In the genomic region with DNA sequence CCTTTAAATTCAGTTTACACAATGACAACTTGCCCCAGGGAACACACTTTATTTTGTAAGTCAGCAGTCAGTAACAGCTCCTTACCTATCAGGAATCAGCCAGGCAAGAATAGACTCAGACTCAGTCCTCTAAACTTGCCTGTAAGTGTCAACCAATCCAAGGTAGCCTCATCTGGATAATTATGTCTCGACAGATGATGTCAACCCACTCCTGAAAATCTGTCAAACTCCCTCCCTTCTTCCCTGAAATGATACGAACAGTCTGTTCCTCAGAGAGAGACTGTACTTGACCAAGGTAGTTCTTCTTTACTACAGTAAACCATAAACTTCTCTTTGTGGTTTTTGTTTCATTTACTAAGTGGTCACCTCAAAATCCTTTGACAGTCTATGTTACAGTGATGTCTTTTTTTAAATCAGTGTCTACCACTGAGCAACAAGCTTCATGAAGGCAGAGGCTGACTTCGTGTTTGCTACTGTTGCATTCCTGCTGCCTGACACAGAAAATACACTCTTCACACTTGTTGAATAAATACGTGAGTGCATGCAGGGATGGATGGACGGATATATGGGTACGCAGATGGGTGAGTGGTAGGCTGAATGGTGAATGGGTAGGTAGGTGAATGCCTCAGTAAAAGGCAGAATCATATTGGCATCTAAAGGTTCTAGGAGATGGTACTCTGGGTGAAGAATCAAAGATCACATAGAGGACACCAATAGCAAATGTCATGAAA, we compare ENCODE assay signal across 28 cellular contexts. TPM values are rescaled to one million over a fixed set of nuclear protein-coding genes. Genes with fewer than 3 reads are reported as not detected.
"Had no signal": no experiment of that assay in that cellular context is flagged by ENCODE, and none has a peak within 500 bp of the region (broad histone marks: within the 10 kb centered on the region; RNA-seq: fewer than 3 reads in every experiment).

No MANE protein-coding gene starts in this region.

- H3K4me2 ChIP-seq: neural progenitor cell had no signal

- H3K4me3 ChIP-seq: neural progenitor cell, ovary, psoas muscle, right lobe of liver, sigmoid colon, suprapubic skin, testis, tibial artery, transverse colon, upper lobe of right lung, uterus had no signal

- H2AFZ ChIP-seq: neural progenitor cell, parathyroid adenoma had no signal

- H3K27ac ChIP-seq: neural progenitor cell, ovary, parathyroid adenoma, psoas muscle, right lobe of liver, sigmoid colon, suprapubic skin, testis, tibial artery, transverse colon, upper lobe of right lung, uterus had no signal

- H3K9me3 ChIP-seq: ovary, psoas muscle, right lobe of liver, sigmoid colon, suprapubic skin, testis, tibial artery, transverse colon, upper lobe of right lung, uterus had no signal

- H3K36me3 ChIP-seq: neural progenitor cell, ovary, right lobe of liver, sigmoid colon, suprapubic skin, tibial artery, transverse colon, upper lobe of right lung, uterus had no signal

- H3K9ac ChIP-seq: neural progenitor cell, parathyroid adenoma had no signal

- H3K27me3 ChIP-seq: neural progenitor cell, ovary, sigmoid colon, testis, transverse colon, upper lobe of right lung, uterus had no signal

- DNase-seq: naive thymus-derived CD8-positive, alpha-beta T cell; nephron progenitor cell; occipital lobe; ovary; posterior cingulate gyrus; psoas muscle; right cardiac atrium; right lobe of liver; sigmoid colon; small intestine; stimulated activated CD4-positive, alpha-beta T cell treated with anti-CD3 and anti-CD28 coated beads, Interleukin-15, amount 100 ng/mL, for 24 hours; stimulated activated CD4-positive, alpha-beta T cell treated with anti-CD3 and anti-CD28 coated beads, Interleukin-2, amount 100 ng/mL, for 24 hours; stimulated activated CD4-positive, alpha-beta T cell treated with anti-CD3 and anti-CD28 coated beads, Interleukin-2, amount 100 ng/mL, for 48 hours; stimulated activated CD4-positive, alpha-beta T cell treated with anti-CD3 and anti-CD28 coated beads, Interleukin-4, amount 100 ng/mL, for 24 hours; stimulated activated naive CD4-positive, alpha-beta T cell; stimulated activated naive CD8-positive, alpha-beta T cell treated with anti-CD3 and anti-CD28 coated beads, Interleukin-15, amount 100 ng/mL, for 72 hours; stimulated activated naive CD8-positive, alpha-beta T cell treated with anti-CD3 and anti-CD28 coated beads, Interleukin-15, Interleukin-2, amounts not matched to agents 100 U/mL and 50 U/mL, for 24 hours; substantia nigra; testis; tibial artery; transverse colon; upper lobe of right lung; uterus had no signal

- H3K4me1 ChIP-seq: neural progenitor cell, parathyroid adenoma, psoas muscle, right lobe of liver, testis, tibial artery, transverse colon, upper lobe of right lung, uterus had no signal

- H3K79me2 ChIP-seq: parathyroid adenoma had no signal

- FAIRE-seq: small intestine had no signal

RNA-seq across cellular contexts. Expression of a gene that starts 17.5 kb away (rescaled TPM):
- total RNA-seq: naive thymus-derived CD8-positive, alpha-beta T cell; natural killer cell treated with Interleukin-12 subunit alpha and Interleukin-12 subunit beta and Interleukin-15 and Interleukin-18, amount 100 ng/mL, for 72 hours; osteoblast had no signal
- polyA plus RNA-seq: naive thymus-derived CD8-positive, alpha-beta T cell had no signal
